16 cellular contexts compared by ENCODE assay signal in genomic region chr2:235541016-235541415, GRCh38.
"Had no signal": no experiment of that assay in that cellular context is flagged by ENCODE, and none has a peak within 500 bp of the region (broad histone marks: within the 10 kb centered on the region; RNA-seq: fewer than 3 reads in every experiment).

No MANE protein-coding gene starts in this region.

- H3K4me3 ChIP-seq: left lung, tibial artery, uterus had no signal

- DNase-seq: activated naive CD4-positive, alpha-beta T cell treated with Interleukin-2 at 50 U/mL for 16 hours; activated T-cell treated with anti-CD3 and anti-CD28 coated beads for 4 hours; anterior cingulate cortex; brain microvascular endothelial cell; cerebellar nuclear complex; effector memory CD4-positive, alpha-beta T cell; left lung; natural killer cell; retina; stimulated activated CD4-positive, alpha-beta T cell treated with anti-CD3 and anti-CD28 coated beads, Interleukin-4, amount 100 ng/mL, for 24 hours; stimulated activated naive CD4-positive, alpha-beta T cell; tibial artery; uterus had no signal

- ATAC-seq: activated CD4-positive, CD25-positive, alpha-beta regulatory T cell treated with anti-CD3 and anti-CD28 coated beads, Interleukin-2, amount 50 U/mL, for 24 hours; left lung; natural killer cell had no signal

- H3K4me1 ChIP-seq: uterus had no signal

- H3K27me3 ChIP-seq: brain microvascular endothelial cell, left lung, neutrophil, tibial artery, uterus had no signal

- H3K36me3 ChIP-seq: brain microvascular endothelial cell, left lung, neutrophil, tibial artery, uterus had no signal

- H3K27ac ChIP-seq: brain microvascular endothelial cell, left lung, neutrophil, parathyroid adenoma, tibial artery, uterus had no signal

- H3K9me3 ChIP-seq: left lung, neutrophil, tibial artery, uterus had no signal

- H2AFZ ChIP-seq: parathyroid adenoma had no signal
